ENCODE assay signal across 8 cellular contexts in the genomic region with DNA sequence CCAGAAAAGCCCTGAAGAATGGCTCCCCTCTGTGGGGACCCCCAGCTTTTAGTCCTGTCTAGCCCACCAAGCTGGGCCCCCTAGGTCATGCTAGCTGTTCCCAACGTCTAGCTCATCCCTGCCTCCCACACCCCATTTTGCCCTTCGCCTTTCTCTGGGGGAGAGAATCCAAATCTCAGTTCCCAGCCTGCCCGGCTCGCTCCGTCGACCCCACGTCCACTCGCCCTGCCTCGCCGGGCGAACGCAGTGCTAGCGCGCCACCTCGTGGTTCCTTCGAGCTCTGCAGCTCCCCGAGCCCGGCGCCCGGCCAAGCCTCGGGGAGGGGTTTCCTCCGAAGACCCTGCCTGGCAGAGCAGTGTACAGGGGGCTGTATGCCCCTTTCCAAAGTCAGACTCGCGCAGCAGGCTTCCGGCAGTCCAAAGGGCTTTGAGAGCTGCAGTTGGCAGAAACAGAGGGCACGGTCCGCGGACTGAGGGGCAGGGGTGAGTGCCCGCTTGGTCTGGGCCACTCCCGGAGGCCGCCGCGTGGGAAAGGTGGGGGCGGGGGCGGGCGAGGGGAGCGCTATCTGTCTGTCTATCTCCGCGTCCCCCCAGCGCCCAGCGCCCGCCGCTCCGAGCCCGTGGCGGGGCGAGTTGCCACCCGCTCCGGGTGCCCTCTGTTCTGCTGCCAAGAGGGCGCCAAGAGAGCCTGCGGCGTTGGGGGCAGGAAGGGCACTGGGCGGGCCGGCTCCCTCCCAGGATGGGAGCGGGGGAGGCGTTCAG. TPM values are rescaled to one million over a fixed set of nuclear protein-coding genes. Genes with fewer than 3 reads are reported as not detected.
DNase-seq lines count a peak whose midpoint lies in the region; ATAC-seq and TF ChIP-seq lines count a peak whose summit lies in the region.

No MANE protein-coding gene starts in this region.

- no peaks in the 10 kb centered on the region for H3K36me3 Mint-ChIP-seq in activated naive CD8-positive, alpha-beta T cell treated with anti-CD3 and anti-CD28 coated beads for 36 hours

- H3K4me2 ChIP-seq in hepatocyte (peak overlapping the region; percentile 83), smooth muscle cell (peak overlapping the region; percentile 99)

- H3K27me3 Mint-ChIP-seq in activated naive CD8-positive, alpha-beta T cell treated with anti-CD3 and anti-CD28 coated beads for 36 hours: peaks cover 83% of the 10 kb centered on the region

- WGBS in hepatocyte (ENCODE audit: low lambda C conversion rate, missing lambda C conversion rate): 3% methylated on average over 36 of the region's 56 CpGs
- whole genome bisulfite sequencing in smooth muscle cell (ENCODE audit: low lambda C conversion rate): 1% methylated on average over 35 of the region's 56 CpGs

- TF ChIP-seq CTCF in hepatocyte (IDR thresholded peaks at IDR 0.05; ENCODE audit: poor library complexity) (peak; percentile 99), smooth muscle cell (IDR thresholded peaks at IDR 0.05; ENCODE audit: borderline replicate concordance, insufficient read depth, poor library complexity, severe bottlenecking) (peak; percentile 99)

- H3K36me3 ChIP-seq in hepatocyte (replicated peaks; ENCODE audit: insufficient read depth, low read depth) (no peaks in the 10 kb centered on the region), smooth muscle cell (ENCODE audit: low read depth) (no peaks in the 10 kb centered on the region)

- no peak overlapping the region for H3K27ac ChIP-seq in hepatocyte
- no peak overlapping the region for H3K27ac ChIP-seq in smooth muscle cell (ENCODE audit: low read depth)

- DNase-seq in COR-L47 (lab: John Stamatoyannopoulos, UW): peak; percentile 44
- DNase-seq in HuH-7.5 (ENCODE audit: low spot score): peak; percentile 72
- DNase-seq in activated naive CD8-positive, alpha-beta T cell treated with anti-CD3 and anti-CD28 coated beads for 36 hours: peak; percentile 66
- DNase-seq in hepatocyte (ENCODE audit: low spot score): peak; percentile 73
- peak; percentile 29 for DNase-seq in smooth muscle cell (lab: John Stamatoyannopoulos, UW; ENCODE audit: unreplicated experiment)
- DNase-seq in Ammon's horn (ENCODE audit: low spot score): no peak

- peak overlapping the region; percentile 46 for H3K9ac ChIP-seq in smooth muscle cell (ENCODE audit: low read depth)

- H3K27me3 ChIP-seq in hepatocyte: peaks cover 83% of the 10 kb centered on the region
- peaks cover 64% of the 10 kb centered on the region for H3K27me3 ChIP-seq in smooth muscle cell (ENCODE audit: low read depth)

- peak overlapping the region; percentile 55 for H3K4me3 Mint-ChIP-seq in activated naive CD8-positive, alpha-beta T cell treated with anti-CD3 and anti-CD28 coated beads for 36 hours

- H3K9me3 ChIP-seq in hepatocyte (ENCODE audit: low read depth) (no peaks in the 10 kb centered on the region), smooth muscle cell (replicated peaks; ENCODE audit: low read depth) (no peaks in the 10 kb centered on the region)

- peaks cover 18% of the 10 kb centered on the region for H3K4me1 Mint-ChIP-seq in activated naive CD8-positive, alpha-beta T cell treated with anti-CD3 and anti-CD28 coated beads for 36 hours

- H4K20me1 ChIP-seq in hepatocyte (ENCODE audit: insufficient read depth, poor library complexity, severe bottlenecking) (no peaks in the 10 kb centered on the region), smooth muscle cell (ENCODE audit: low read depth) (no peaks in the 10 kb centered on the region)

- no peaks in the 10 kb centered on the region for H3K9me3 Mint-ChIP-seq in activated naive CD8-positive, alpha-beta T cell treated with anti-CD3 and anti-CD28 coated beads for 36 hours

- H3K9me2 ChIP-seq in hepatocyte (replicated peaks; ENCODE audit: insufficient read depth): no peaks in the 10 kb centered on the region

- no peak overlapping the region for H3K27ac Mint-ChIP-seq in activated naive CD8-positive, alpha-beta T cell treated with anti-CD3 and anti-CD28 coated beads for 36 hours

- H3K4me1 ChIP-seq in hepatocyte (ENCODE audit: insufficient read depth): peaks cover 22% of the 10 kb centered on the region
- peaks cover 14% of the 10 kb centered on the region for H3K4me1 ChIP-seq in smooth muscle cell (ENCODE audit: low read depth)

- H3K79me2 ChIP-seq in hepatocyte (no peaks in the 10 kb centered on the region), smooth muscle cell (ENCODE audit: low read depth) (no peaks in the 10 kb centered on the region)

- H2AFZ ChIP-seq in hepatocyte (no peak overlapping the region), smooth muscle cell (ENCODE audit: low read depth) (peak overlapping the region; percentile 95)

- H3F3A ChIP-seq in smooth muscle cell (ENCODE audit: low read depth): no peaks in the 10 kb centered on the region

- ATAC-seq in SK-N-SH treated with all-trans-retinoic acid at 6 μM for 48 hours: peak; percentile 50
- ATAC-seq in HG03097 (IDR thresholded peaks at IDR 0.05; ENCODE audit: low FRiP score, unreplicated experiment): no peak

- H3K4me3 ChIP-seq in hepatocyte (peak overlapping the region; percentile 45), smooth muscle cell (peak overlapping the region; percentile 66)

TF ChIP-seq in SK-N-SH treated with all-trans-retinoic acid at 6 μM for 48 hours, 23 proteins besides CTCF, POLR2A, EP300 and RAD21 (continues in another document):
- TF ChIP-seq BACH2 (CRISPR knock-in tag; IDR thresholded peaks at IDR 0.05; ENCODE audit: borderline replicate concordance) (no peak), PPARA (CRISPR knock-in tag; IDR thresholded peaks at IDR 0.05; ENCODE audit: borderline replicate concordance) (no peak), GLIS3 (CRISPR knock-in tag; IDR thresholded peaks at IDR 0.05) (no peak), ZC3H10 (CRISPR knock-in tag; IDR thresholded peaks at IDR 0.05) (no peak), ARNTL (CRISPR knock-in tag; IDR thresholded peaks at IDR 0.05; ENCODE audit: borderline replicate concordance, low read depth) (no peak), ZNF565 (CRISPR knock-in tag; conservative IDR thresholded peaks at IDR 0.05; ENCODE audit: low read depth) (no peak), ZFP3 (CRISPR knock-in tag; IDR thresholded peaks at IDR 0.05) (no peak), TCF4 (CRISPR knock-in tag; IDR thresholded peaks at IDR 0.05; ENCODE audit: borderline replicate concordance) (no peak), ESRRG (CRISPR knock-in tag; IDR thresholded peaks at IDR 0.05) (no peak)
- TF ChIP-seq, protein P1, sequence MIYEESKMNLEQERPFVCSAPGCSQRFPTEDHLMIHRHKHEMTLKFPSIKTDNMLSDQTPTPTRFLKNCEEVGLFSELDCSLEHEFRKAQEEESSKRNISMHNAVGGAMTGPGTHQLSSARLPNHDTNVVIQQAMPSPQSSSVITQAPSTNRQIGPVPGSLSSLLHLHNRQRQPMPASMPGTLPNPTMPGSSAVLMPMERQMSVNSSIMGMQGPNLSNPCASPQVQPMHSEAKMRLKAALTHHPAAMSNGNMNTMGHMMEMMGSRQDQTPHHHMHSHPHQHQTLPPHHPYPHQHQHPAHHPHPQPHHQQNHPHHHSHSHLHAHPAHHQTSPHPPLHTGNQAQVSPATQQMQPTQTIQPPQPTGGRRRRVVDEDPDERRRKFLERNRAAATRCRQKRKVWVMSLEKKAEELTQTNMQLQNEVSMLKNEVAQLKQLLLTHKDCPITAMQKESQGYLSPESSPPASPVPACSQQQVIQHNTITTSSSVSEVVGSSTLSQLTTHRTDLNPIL (CRISPR knock-in tag; IDR thresholded peaks at IDR 0.05; ENCODE audit: low read depth): no peak
- TF ChIP-seq, protein P2, sequence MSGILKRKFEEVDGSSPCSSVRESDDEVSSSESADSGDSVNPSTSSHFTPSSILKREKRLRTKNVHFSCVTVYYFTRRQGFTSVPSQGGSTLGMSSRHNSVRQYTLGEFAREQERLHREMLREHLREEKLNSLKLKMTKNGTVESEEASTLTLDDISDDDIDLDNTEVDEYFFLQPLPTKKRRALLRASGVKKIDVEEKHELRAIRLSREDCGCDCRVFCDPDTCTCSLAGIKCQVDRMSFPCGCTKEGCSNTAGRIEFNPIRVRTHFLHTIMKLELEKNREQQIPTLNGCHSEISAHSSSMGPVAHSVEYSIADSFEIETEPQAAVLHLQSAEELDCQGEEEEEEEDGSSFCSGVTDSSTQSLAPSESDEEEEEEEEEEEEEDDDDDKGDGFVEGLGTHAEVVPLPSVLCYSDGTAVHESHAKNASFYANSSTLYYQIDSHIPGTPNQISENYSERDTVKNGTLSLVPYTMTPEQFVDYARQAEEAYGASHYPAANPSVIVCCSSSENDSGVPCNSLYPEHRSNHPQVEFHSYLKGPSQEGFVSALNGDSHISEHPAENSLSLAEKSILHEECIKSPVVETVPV (CRISPR knock-in tag; IDR thresholded peaks at IDR 0.05): no peak

RNA-seq across cellular contexts. Expression of a gene that starts 1.7 kb away (rescaled TPM):
- total RNA-seq in activated naive CD8-positive, alpha-beta T cell treated with anti-CD3 and anti-CD28 coated beads for 36 hours: under 1 TPM; 0.16 to 0.19 TPM
- total RNA-seq in hepatocyte (0.37 and 0.88 TPM in 2 replicates), smooth muscle cell (9.7 TPM in 1 of 2 replicates, not detected in the other)
- polyA plus RNA-seq in hepatocyte (0.55 and 1.1 TPM in 2 replicates), smooth muscle cell (1.4 and 3.8 TPM in 2 replicates)

RNA-seq across cellular contexts. Expression of a gene that starts 27.7 kb away (rescaled TPM):
- total RNA-seq in activated naive CD8-positive, alpha-beta T cell treated with anti-CD3 and anti-CD28 coated beads for 36 hours: under 1 TPM; 0.62 to 0.70 TPM
- total RNA-seq in hepatocyte (0.17 and 0.32 TPM in 2 replicates), smooth muscle cell (not detected in 2 replicates)
- polyA plus RNA-seq in hepatocyte (1.4 and 3.7 TPM in 2 replicates), smooth muscle cell (0.19 and 0.51 TPM in 2 replicates)

RNA-seq across cellular contexts. Expression of a gene that starts 59.2 kb away (rescaled TPM):
- 1 to 10 TPM; 3.7 to 5.1 TPM for total RNA-seq in activated naive CD8-positive, alpha-beta T cell treated with anti-CD3 and anti-CD28 coated beads for 36 hours
- 26.3 and 28.5 TPM in 2 replicates for total RNA-seq in hepatocyte
- polyA plus RNA-seq in hepatocyte: 32.8 and 43.4 TPM in 2 replicates
- 44.7 and 77.9 TPM in 2 replicates for total RNA-seq in smooth muscle cell
- polyA plus RNA-seq in smooth muscle cell: 30.0 and 70.4 TPM in 2 replicates
